9 cellular contexts compared by ENCODE assay signal in the genomic region with DNA sequence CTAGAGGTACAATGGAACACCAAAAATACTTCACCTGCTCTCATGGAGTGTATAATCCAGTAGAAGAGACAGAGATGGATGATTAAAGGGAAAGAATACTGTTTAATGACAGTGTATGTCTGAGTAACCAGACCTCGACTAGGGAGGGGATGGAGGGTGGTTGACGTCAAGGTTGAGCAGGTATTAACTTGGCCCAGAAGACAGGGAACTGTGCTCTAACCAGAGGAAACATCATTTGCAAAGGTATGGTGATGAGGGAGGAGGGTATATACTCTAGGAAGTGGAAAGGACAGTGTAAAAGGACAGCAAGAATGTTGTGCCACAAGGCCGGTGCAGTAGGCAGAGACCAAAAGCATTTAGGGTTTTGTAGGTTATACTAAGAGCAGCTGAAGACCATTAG. TPM values are rescaled to one million over a fixed set of nuclear protein-coding genes. Genes with fewer than 3 reads are reported as not detected.
DNase-seq lines count a peak whose midpoint lies in the region; ATAC-seq and TF ChIP-seq lines count a peak whose summit lies in the region.
"Had no signal": no experiment of that assay in that cellular context is flagged by ENCODE, and none has a peak within 500 bp of the region (broad histone marks: within the 10 kb centered on the region; RNA-seq: fewer than 3 reads in every experiment).

No MANE protein-coding gene starts in this region.

- no peaks in the 10 kb centered on the region for H3K27me3 ChIP-seq in smooth muscle cell (ENCODE audit: low read depth)

- 73% methylated on average over 3 of the region's 3 CpGs for WGBS in smooth muscle cell (ENCODE audit: low lambda C conversion rate)

- peak overlapping the region; percentile 10 for H3K27ac ChIP-seq in smooth muscle cell (ENCODE audit: low read depth)
- H3K27ac ChIP-seq: RWPE1 had no signal

- no peaks in the 10 kb centered on the region for H3K9me3 ChIP-seq in smooth muscle cell (replicated peaks; ENCODE audit: low read depth)

- H3K4me1 ChIP-seq in smooth muscle cell (ENCODE audit: low read depth), result peaks cover 17% of the 10 kb centered on the region

- H3K4me1 Mint-ChIP-seq in T-helper 2 cell treated with Interferon-gamma antibody and Interleukin-4, amounts not matched to agents 5 μg/mL and 100 μg/mL, for 36 hours (ENCODE audit: low read depth), result peaks cover 31% of the 10 kb centered on the region
- H3K4me1 Mint-ChIP-seq in activated naive CD8-positive, alpha-beta T cell treated with anti-CD3 and anti-CD28 coated beads, Interleukin-2, amount 50 U/mL, for 24 hours, result peaks cover 47% of the 10 kb centered on the region

- H3K79me2 ChIP-seq in smooth muscle cell (ENCODE audit: low read depth), result peaks cover 62% of the 10 kb centered on the region

- no peak overlapping the region for H3K4me2 ChIP-seq in smooth muscle cell

- no peak for TF ChIP-seq CTCF in smooth muscle cell (IDR thresholded peaks at IDR 0.05; ENCODE audit: borderline replicate concordance, insufficient read depth, poor library complexity, severe bottlenecking)

- peaks cover 14% of the 10 kb centered on the region for H4K20me1 ChIP-seq in smooth muscle cell (ENCODE audit: low read depth)

- H3K4me3 ChIP-seq in smooth muscle cell, result no peak overlapping the region

- ATAC-seq in HG02981 (IDR thresholded peaks at IDR 0.05; ENCODE audit: unreplicated experiment) (peak; percentile 17), HG03571 (IDR thresholded peaks at IDR 0.05; ENCODE audit: unreplicated experiment) (no peak), GM21619 (IDR thresholded peaks at IDR 0.05; ENCODE audit: unreplicated experiment) (no peak)
- no peak for ATAC-seq in activated naive CD8-positive, alpha-beta T cell treated with anti-CD3 and anti-CD28 coated beads, Interleukin-2, amount 50 U/mL, for 24 hours

- H3K36me3 Mint-ChIP-seq in T-helper 2 cell treated with Interferon-gamma antibody and Interleukin-4, amounts not matched to agents 5 μg/mL and 100 μg/mL, for 36 hours (ENCODE audit: low read depth), result peaks cover 23% of the 10 kb centered on the region
- peaks cover 47% of the 10 kb centered on the region for H3K36me3 Mint-ChIP-seq in activated naive CD8-positive, alpha-beta T cell treated with anti-CD3 and anti-CD28 coated beads, Interleukin-2, amount 50 U/mL, for 24 hours (ENCODE audit: low read depth)

- peak overlapping the region; percentile 78 for H3K27ac Mint-ChIP-seq in T-helper 2 cell treated with Interferon-gamma antibody and Interleukin-4, amounts not matched to agents 5 μg/mL and 100 μg/mL, for 36 hours
- H3K27ac Mint-ChIP-seq in activated naive CD8-positive, alpha-beta T cell treated with anti-CD3 and anti-CD28 coated beads, Interleukin-2, amount 50 U/mL, for 24 hours, result peak overlapping the region; percentile 75

- H2AFZ ChIP-seq in smooth muscle cell (ENCODE audit: low read depth), result no peak overlapping the region

- H3K27me3 Mint-ChIP-seq in T-helper 2 cell treated with Interferon-gamma antibody and Interleukin-4, amounts not matched to agents 5 μg/mL and 100 μg/mL, for 36 hours (ENCODE audit: low read depth), result no peaks in the 10 kb centered on the region
- H3K27me3 Mint-ChIP-seq in activated naive CD8-positive, alpha-beta T cell treated with anti-CD3 and anti-CD28 coated beads, Interleukin-2, amount 50 U/mL, for 24 hours, result no peaks in the 10 kb centered on the region

- peak overlapping the region; percentile 78 for H3K4me3 Mint-ChIP-seq in T-helper 2 cell treated with Interferon-gamma antibody and Interleukin-4, amounts not matched to agents 5 μg/mL and 100 μg/mL, for 36 hours
- peak overlapping the region; percentile 89 for H3K4me3 Mint-ChIP-seq in activated naive CD8-positive, alpha-beta T cell treated with anti-CD3 and anti-CD28 coated beads, Interleukin-2, amount 50 U/mL, for 24 hours

- no peaks in the 10 kb centered on the region for H3K9me3 Mint-ChIP-seq in T-helper 2 cell treated with Interferon-gamma antibody and Interleukin-4, amounts not matched to agents 5 μg/mL and 100 μg/mL, for 36 hours
- no peaks in the 10 kb centered on the region for H3K9me3 Mint-ChIP-seq in activated naive CD8-positive, alpha-beta T cell treated with anti-CD3 and anti-CD28 coated beads, Interleukin-2, amount 50 U/mL, for 24 hours

- no peaks in the 10 kb centered on the region for H3K36me3 ChIP-seq in smooth muscle cell (ENCODE audit: low read depth)

- H3K9ac ChIP-seq in smooth muscle cell (ENCODE audit: low read depth), result no peak overlapping the region

- DNase-seq in T-helper 2 cell treated with Interferon-gamma antibody and Interleukin-4, amounts not matched to agents 5 μg/mL and 100 μg/mL, for 36 hours (ENCODE audit: low spot score), result no peak
- DNase-seq in T-helper 2 cell (no peak), smooth muscle cell (lab: John Stamatoyannopoulos, UW; ENCODE audit: unreplicated experiment) (no peak), NCI-H1930 (lab: John Stamatoyannopoulos, UW) (no peak)
- DNase-seq in activated naive CD8-positive, alpha-beta T cell treated with anti-CD3 and anti-CD28 coated beads, Interleukin-2, amount 50 U/mL, for 24 hours, result no peak

- H3F3A ChIP-seq in smooth muscle cell (ENCODE audit: low read depth), result peaks cover 6% of the 10 kb centered on the region

RNA-seq across cellular contexts. Expression of gene MIOS, which starts 2.9 kb away (rescaled TPM):
- 25.9 and 30.7 TPM in 2 replicates for total RNA-seq in smooth muscle cell
- 10.3 and 16.5 TPM in 2 replicates for polyA plus RNA-seq in smooth muscle cell

RNA-seq across cellular contexts. Expression of gene COL28A1, which starts 33.9 kb away (rescaled TPM):
- 0.04 and 0.13 TPM in 2 replicates for total RNA-seq in smooth muscle cell
- not detected in 2 replicates for polyA plus RNA-seq in smooth muscle cell
